Comparison of ENCODE assay signal across 9 cellular contexts in genomic region chr17:27247071-27247957, GRCh38. TPM values are rescaled to one million over a fixed set of nuclear protein-coding genes. Genes with fewer than 3 reads are reported as not detected.
DNase-seq lines count a peak whose midpoint lies in the region; TF ChIP-seq lines count a peak whose summit lies in the region.
"Had no signal": no experiment of that assay in that cellular context is flagged by ENCODE, and none has a peak within 500 bp of the region (broad histone marks: within the 10 kb centered on the region; RNA-seq: fewer than 3 reads in every experiment).

No MANE protein-coding gene starts in this region.

- intact Hi-C loops in left ventricle myocardium inferior (cut with micrococcal nuclease) = loop anchor here (5.0 kb wide), 1 partner anchor 85 kb away; no protein-coding TSS in a partner anchor

- DNase-seq in LHCN-M2 (ENCODE audit: low read depth) = peak; percentile 58
- DNase-seq in adipocyte (ENCODE audit: low read depth) = peak; percentile 91
- DNase-seq in left ventricle myocardium inferior = peak; percentile 61
- DNase-seq in GM03348 (ENCODE audit: low spot score) = no peak
- DNase-seq in NOMO-1 treated with DMSO at 0.1 percent for 48 hours (lab: John Stamatoyannopoulos, UW; ENCODE audit: unreplicated experiment) = no peak
- no peak for DNase-seq in HPDE6-E6E7 (ENCODE audit: extremely low spot score)
- no peak for DNase-seq in activated CD8-positive, alpha-beta memory T cell treated with anti-CD3 and anti-CD28 coated beads for 24 hours
- DNase-seq: foreskin keratinocyte had no signal

- H3K27me3 ChIP-seq in adipocyte (replicated peaks; ENCODE audit: control insufficient read depth, insufficient read depth, low read length) = peaks cover 5% of the 10 kb centered on the region
- no peaks in the 10 kb centered on the region for H3K27me3 ChIP-seq in left ventricle myocardium inferior (ENCODE audit: low read depth)
- no peaks in the 10 kb centered on the region for H3K27me3 ChIP-seq in stomach smooth muscle (ENCODE audit: control insufficient read depth in 1 of 2, insufficient read depth in 2 of 2, low read length in 2 of 2)

- peak overlapping the region; percentile 7 for H3K4me3 ChIP-seq in adipocyte (ENCODE audit: low read length)
- no peak overlapping the region for H3K4me3 ChIP-seq in left ventricle myocardium inferior
- H3K4me3 ChIP-seq in stomach smooth muscle (ENCODE audit: low read length in 2 of 2) = no peak overlapping the region

- H3K27ac ChIP-seq in left ventricle myocardium inferior (replicated peaks) (peak overlapping the region; percentile 90), stomach smooth muscle (ENCODE audit: low read length) (peak overlapping the region; percentile 49)
- H3K27ac ChIP-seq: foreskin keratinocyte had no signal

- H3K36me3 ChIP-seq in adipocyte (ENCODE audit: control insufficient read depth, insufficient read depth, low read length, severe bottlenecking) (no peaks in the 10 kb centered on the region), left ventricle myocardium inferior (no peaks in the 10 kb centered on the region), stomach smooth muscle (ENCODE audit: control insufficient read depth in 2 of 2, insufficient read depth in 2 of 2, low read length in 2 of 2) (no peaks in the 10 kb centered on the region)

- no peak overlapping the region for H3K9ac ChIP-seq in adipocyte (ENCODE audit: low read length)
- no peak overlapping the region for H3K9ac ChIP-seq in stomach smooth muscle (ENCODE audit: low read length in 2 of 2)

- H3K4me1 ChIP-seq in adipocyte (ENCODE audit: control insufficient read depth, insufficient read depth, low read length) = peaks cover 43% of the 10 kb centered on the region
- peaks cover 55% of the 10 kb centered on the region for H3K4me1 ChIP-seq in left ventricle myocardium inferior
- H3K4me1 ChIP-seq in stomach smooth muscle (ENCODE audit: control insufficient read depth, insufficient read depth, low read length) = peaks cover 32% of the 10 kb centered on the region

- no peak for TF ChIP-seq CTCF in left ventricle myocardium inferior (IDR thresholded peaks at IDR 0.05; ENCODE audit: borderline replicate concordance)

- H3K9me3 ChIP-seq in adipocyte (ENCODE audit: control insufficient read depth, low read length) (no peaks in the 10 kb centered on the region), left ventricle myocardium inferior (replicated peaks) (no peaks in the 10 kb centered on the region), stomach smooth muscle (ENCODE audit: control insufficient read depth in 2 of 2, low read length in 2 of 2) (no peaks in the 10 kb centered on the region)

RNA-seq across cellular contexts. Expression of gene WSB1, which starts 46.6 kb away (rescaled TPM):
- total RNA-seq in LHCN-M2 (2014; rRNA removed) (75.1 and 82.6 TPM in 2 replicates), left ventricle myocardium inferior (53.3 TPM)
- 21.3 TPM for polyA plus RNA-seq in LHCN-M2 (2012)

Comparison
In these comparisons a context has a peak if more than half of its experiments do, and no peak if none do; other contexts are left out.
1. DNase-seq: peak in LHCN-M2 (single experiment), adipocyte (single experiment) and left ventricle myocardium inferior (single experiment); none in GM03348 (single experiment), NOMO-1 treated with DMSO at 0.1 percent for 48 hours (single experiment), HPDE6-E6E7 (single experiment) and activated CD8-positive, alpha-beta memory T cell treated with anti-CD3 and anti-CD28 coated beads for 24 hours (single experiment).